35 cellular contexts compared by ENCODE assay signal in genomic region chr4:5976431-5976830, GRCh38. TPM values are rescaled to one million over a fixed set of nuclear protein-coding genes. Genes with fewer than 3 reads are reported as not detected.
DNase-seq lines count a peak whose midpoint lies in the region; ATAC-seq, FAIRE-seq and TF ChIP-seq lines count a peak whose summit lies in the region.
"Had no signal": no experiment of that assay in that cellular context is flagged by ENCODE, and none has a peak within 500 bp of the region (broad histone marks: within the 10 kb centered on the region; RNA-seq: fewer than 3 reads in every experiment).

No MANE protein-coding gene starts in this region.

- CTCF ChIA-PET in K562 (lab: Yijun Ruan, JAX; ENCODE audit: low intra/inter-chr PET ratio): no interaction called here

- ATAC-seq in K562 (no peak), GM18870 (IDR thresholded peaks at IDR 0.05; ENCODE audit: unreplicated experiment) (no peak)
- ATAC-seq: A549; activated CD4-positive, CD25-positive, alpha-beta regulatory T cell treated with anti-CD3 and anti-CD28 coated beads, Interleukin-2, amount 50 U/mL, for 24 hours; CD8-positive, alpha-beta T cell; gastrocnemius medialis; HCT116; pancreas; PC-3; SK-N-SH treated with all-trans-retinoic acid at 6 μM for 48 hours; stimulated activated naive CD8-positive, alpha-beta T cell treated with anti-CD3 and anti-CD28 coated beads, Interleukin-15, Interleukin-2, amounts not matched to agents 100 U/mL and 50 U/mL, for 24 hours had no signal

- H3K36me3 Mint-ChIP-seq in CD14-positive monocyte: no peaks in the 10 kb centered on the region
- H3K36me3 Mint-ChIP-seq: activated CD4-positive, alpha-beta memory T cell treated with anti-CD3 and anti-CD28 coated beads for 36 hours; activated naive CD8-positive, alpha-beta T cell treated with anti-CD3 and anti-CD28 coated beads for 36 hours; CD8-positive, alpha-beta T cell had no signal

- no peaks in the 10 kb centered on the region for H3K36me3 ChIP-seq in K562 (ENCODE audit: control insufficient read depth, insufficient read depth, low read length)
- H3K36me3 ChIP-seq: breast epithelium, gastrocnemius medialis, pancreas, spleen had no signal

- H3K27ac Mint-ChIP-seq in CD14-positive monocyte: no peak overlapping the region
- H3K27ac Mint-ChIP-seq: activated CD4-positive, alpha-beta memory T cell treated with anti-CD3 and anti-CD28 coated beads for 36 hours; activated naive CD8-positive, alpha-beta T cell treated with anti-CD3 and anti-CD28 coated beads for 36 hours; CD8-positive, alpha-beta T cell; T-helper 1 cell treated with Interleukin-12 subunit alpha and Interleukin-12 subunit beta and Interleukin-4 antibody, amounts not matched to agents 30 μg/mL and 1 μg/mL, for 36 hours had no signal

- TF ChIP-seq CTCF in CD14-positive monocyte (IDR thresholded peaks at IDR 0.05) (no peak), K562 (IDR thresholded peaks at IDR 0.05 in 2 of 3, conservative IDR thresholded peaks at IDR 0.05 in 1 of 3; ENCODE audit: insufficient read depth in 2 of 3, low read depth in 1 of 3, low read length in 3 of 3) (no peak)

- H4K20me1 ChIP-seq in K562 (replicated peaks; ENCODE audit: control insufficient read depth, insufficient read depth, low read length): no peaks in the 10 kb centered on the region; the same call in 1 of the 2 replicates

- H3K4me1 Mint-ChIP-seq in CD14-positive monocyte: no peaks in the 10 kb centered on the region
- H3K4me1 Mint-ChIP-seq: activated naive CD8-positive, alpha-beta T cell treated with anti-CD3 and anti-CD28 coated beads for 36 hours; neural crest cell had no signal

- H3K4me3 Mint-ChIP-seq in CD14-positive monocyte: no peak overlapping the region
- H3K4me3 Mint-ChIP-seq: activated CD4-positive, alpha-beta memory T cell treated with anti-CD3 and anti-CD28 coated beads for 36 hours; activated naive CD8-positive, alpha-beta T cell treated with anti-CD3 and anti-CD28 coated beads for 36 hours; CD8-positive, alpha-beta T cell; neural crest cell; T-helper 1 cell treated with Interleukin-12 subunit alpha and Interleukin-12 subunit beta and Interleukin-4 antibody, amounts not matched to agents 30 μg/mL and 1 μg/mL, for 36 hours had no signal

- intact Hi-C loops in CD14-positive monocyte (cut with micrococcal nuclease): no loop called here
- intact Hi-C loops in K562 (cut with micrococcal nuclease): no loop called here
- intact Hi-C loops in posterior vena cava (cut with DNase I): no loop called here

- no peaks in the 10 kb centered on the region for H3K9me3 Mint-ChIP-seq in CD14-positive monocyte
- H3K9me3 Mint-ChIP-seq: activated CD4-positive, alpha-beta memory T cell treated with anti-CD3 and anti-CD28 coated beads for 36 hours; activated naive CD8-positive, alpha-beta T cell treated with anti-CD3 and anti-CD28 coated beads for 36 hours; CD8-positive, alpha-beta T cell; neural crest cell; T-helper 1 cell treated with Interleukin-12 subunit alpha and Interleukin-12 subunit beta and Interleukin-4 antibody, amounts not matched to agents 30 μg/mL and 1 μg/mL, for 36 hours had no signal

- POLR2A ChIA-PET in K562 (lab: Yijun Ruan, JAX): no interaction called here

- TF ChIP-seq RAD21 in K562 (CRISPR knock-in tag; conservative IDR thresholded peaks at IDR 0.05 in 1 of 2, IDR thresholded peaks at IDR 0.05 in 1 of 2): no peak

- no peak overlapping the region for H3K9ac ChIP-seq in K562 (ENCODE audit: insufficient read depth in 1 of 2, low read depth in 2 of 2, low read length in 2 of 2)

- TF ChIP-seq POLR2A in K562 (conservative IDR thresholded peaks at IDR 0.05): no peak

- H3K79me2 ChIP-seq in K562 (ENCODE audit: control insufficient read depth, insufficient read depth, low read length): no peaks in the 10 kb centered on the region

- 0% methylated on average over 3 of the region's 6 CpGs for WGBS in K562 (ENCODE audit: insufficient coverage, low coverage, missing lambda C conversion rate)

- H3K4me2 ChIP-seq in K562 (ENCODE audit: insufficient read depth, low read length): no peak overlapping the region
- H3K4me2 ChIP-seq: A549 had no signal

- in situ Hi-C loops in K562 (cut with MboI): no loop called here

- peaks cover 5 to 13% (median 11%) of the 10 kb centered on the region in 3 donors for H3K27me3 Mint-ChIP-seq in CD14-positive monocyte (ENCODE audit: low read depth in 3 of 3)

- H3K9me1 ChIP-seq in K562 (ENCODE audit: control insufficient read depth, insufficient read depth, low read length): no peaks in the 10 kb centered on the region

- no TSS peak for BruUV-seq in K562 (replicated peaks; lab: Mats Ljungman, UMichigan)

- no peak overlapping the region for H3K27ac ChIP-seq in K562 (ENCODE audit: extremely low read depth, low read depth, low read length)
- H3K27ac ChIP-seq: A549, breast epithelium, gastrocnemius medialis, pancreas, spleen, testis had no signal

- H3K27me3 ChIP-seq in K562 (ENCODE audit: control insufficient read depth in 2 of 2, insufficient read depth in 2 of 2, low read length in 2 of 2): peaks cover 0 to 23% of the 10 kb centered on the region in 2 experiments; a peak in 3 of 5 replicates
- H3K27me3 ChIP-seq: pancreas, testis had no signal

- no peak overlapping the region for H3K4me3 ChIP-seq in K562
- H3K4me3 ChIP-seq: A549, breast epithelium, gastrocnemius medialis, pancreas, spleen, testis had no signal

- no peaks in the 10 kb centered on the region for H3K9me3 ChIP-seq in K562 (replicated peaks; ENCODE audit: control insufficient read depth, insufficient read depth, low read depth, low read length)
- H3K9me3 ChIP-seq: A549, breast epithelium, gastrocnemius medialis, pancreas, spleen, testis had no signal

- no peak overlapping the region for H2AFZ ChIP-seq in K562 (ENCODE audit: low read depth, low read length)

- no peak for FAIRE-seq in K562 (lab: Jason Lieb, UNC)
- FAIRE-seq: A549, GM12891, pancreas, urothelium cell line had no signal

- DNase-seq in NCI-H82 (lab: John Stamatoyannopoulos, UW) (peak; percentile 21), NCI-H82 treated with DMSO at 0.1 percent for 48 hours (lab: John Stamatoyannopoulos, UW; ENCODE audit: unreplicated experiment) (no peak), CD14-positive monocyte (ENCODE audit: low spot score) (peak; percentile 28), K562 (ENCODE audit: extremely low read depth in 1 of 4, low spot score in 3 of 4) (no peak), posterior vena cava (ENCODE audit: low spot score) (peak; percentile 22), EL (no peak)
- DNase-seq in activated naive CD4-positive, alpha-beta T cell (lab: John Stamatoyannopoulos, UW): no peak
- DNase-seq: activated CD4-positive, alpha-beta memory T cell treated with anti-CD3 and anti-CD28 coated beads for 36 hours; activated naive CD8-positive, alpha-beta T cell treated with anti-CD3 and anti-CD28 coated beads for 36 hours; AML-193; anterior cingulate cortex; CD8-positive, alpha-beta T cell; gastrocnemius medialis; MV-4-11; NCI-H1436; NCI-H2081 treated with DMSO at 0.1 percent for 48 hours; pancreas; PC-3; retina; stimulated activated CD4-positive, alpha-beta T cell treated with anti-CD3 and anti-CD28 coated beads, Interleukin-2, amount 100 ng/mL, for 24 hours; stimulated activated naive CD8-positive, alpha-beta T cell treated with anti-CD3 and anti-CD28 coated beads, Interleukin-15, Interleukin-2, amounts not matched to agents 100 U/mL and 50 U/mL, for 24 hours; testis had no signal

- peaks cover 0 to 6% of the 10 kb centered on the region in 2 experiments; a peak in 1 of 5 replicates for H3K4me1 ChIP-seq in K562 (replicated peaks in 1 of 2; ENCODE audit: control insufficient read depth in 2 of 2, insufficient read depth in 2 of 2, low read length in 2 of 2)
- H3K4me1 ChIP-seq: A549, breast epithelium, gastrocnemius medialis, pancreas, spleen, testis had no signal

- no peak for TF ChIP-seq EP300 in K562 (IDR thresholded peaks at IDR 0.05; ENCODE audit: low read length)

TF ChIP-seq in K562, 482 proteins besides CTCF, POLR2A, EP300 and RAD21:
- no peak for TF ChIP-seq PHF8 (IDR thresholded peaks at IDR 0.05; ENCODE audit: borderline replicate concordance, low read length)
- TF ChIP-seq RBM25 (IDR thresholded peaks at IDR 0.05; ENCODE audit: low read depth, low read length, severe bottlenecking): peak; percentile 69
- TF ChIP-seq ATF3 (IDR thresholded peaks at IDR 0.05): no peak
- no peak for TF ChIP-seq ATF3 (CRISPR knock-in tag; conservative IDR thresholded peaks at IDR 0.05)
- TF ChIP-seq CEBPB (tag; IDR thresholded peaks at IDR 0.05): peak; percentile 50; the same call in 1 of the 2 replicates
- TF ChIP-seq EZH2 (IDR thresholded peaks at IDR 0.05; ENCODE audit: borderline replicate concordance, low read depth, low read length): no peak

RNA-seq across cellular contexts. Expression of gene C4orf50, which starts 41.8 kb away (rescaled TPM):
- polyA plus RNA-seq in CD14-positive monocyte (not detected), K562 (2011; rRNA removed) (not detected in 2 replicates), K562 (2014; fragmentation: Illumina TruSeq; extraction: Trizol) (not detected in 2 replicates), K562 (2014; fragmentation: Nextera tagmentation; extraction: Ambion mirVana) (not detected), K562 (2014; rRNA removed) (not detected in 2 replicates)
- not detected in 2 replicates for total RNA-seq in K562 (2011; cell fraction: chromatin; rRNA removed; ENCODE audit: low replicate concordance)
- total RNA-seq in K562 (2011; cell fraction: nucleolus; rRNA removed): not detected in 2 replicates
- not detected in 2 replicates for total RNA-seq in K562 (2011; cell fraction: nucleoplasm; rRNA removed)
- total RNA-seq in K562 (2014; rRNA removed) (not detected in 2 replicates), K562 (2014; rRNA removed; fragmentation: Illumina TruSeq; extraction: Trizol) (not detected in 2 replicates), K562 (2015; rRNA removed; fragmentation: Illumina TruSeq; extraction: Trizol) (not detected in 2 replicates), K562 (2021) (not detected in 2 replicates), posterior vena cava (not detected)
- not detected in 2 replicates for polyA plus RNA-seq in K562 (2011; cell fraction: cytosol; rRNA removed)
- polyA plus RNA-seq in K562 (2011; cell fraction: nucleus; rRNA removed): not detected in 2 replicates
- polyA plus RNA-seq in K562 (2012): not detected in 2 replicates
- polyA minus RNA-seq in K562 (2011; rRNA and poly(A)+ RNA removed): not detected in 2 replicates
- not detected in 2 replicates for polyA minus RNA-seq in K562 (2011; cell fraction: cytosol; rRNA and poly(A)+ RNA removed)
- not detected in 2 replicates for polyA minus RNA-seq in K562 (2011; cell fraction: nucleus; rRNA and poly(A)+ RNA removed)
- total RNA-seq: activated naive CD8-positive, alpha-beta T cell treated with anti-CD3 and anti-CD28 coated beads for 36 hours; fibroblast of lung; NCI-H460; PC-3 had no signal
- polyA plus RNA-seq: A549, fibroblast of lung had no signal

Comparison
In these comparisons a context has a peak if more than half of its experiments do, and no peak if none do; other contexts are left out.
1. DNase-seq: peak in NCI-H82 (single experiment), CD14-positive monocyte (single experiment) and posterior vena cava (single experiment); none in NCI-H82 treated with DMSO at 0.1 percent for 48 hours (single experiment), K562 (0 of 4), EL (single experiment) and activated naive CD4-positive, alpha-beta T cell (0 of 4).